12 cellular contexts compared by ENCODE assay signal in the genomic region with DNA sequence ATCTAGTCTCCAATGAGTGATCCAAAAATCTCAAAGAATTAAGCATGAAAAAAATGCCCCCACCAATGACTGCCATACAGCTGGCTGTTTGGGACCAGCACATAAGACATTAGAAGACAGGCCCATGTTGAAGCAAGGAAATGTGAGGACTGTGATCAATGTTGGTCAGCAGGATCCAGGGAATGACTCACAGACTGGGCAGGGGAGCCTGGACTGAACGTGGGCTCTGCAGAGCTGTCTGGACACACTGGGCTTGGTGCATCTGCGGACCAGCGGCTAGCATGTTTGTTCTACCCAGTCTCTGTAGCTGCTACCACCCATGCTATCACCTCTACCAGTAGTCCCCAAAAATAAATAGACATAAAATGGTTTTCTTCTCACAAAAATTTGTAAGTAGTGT.
DNase-seq lines count a peak whose midpoint lies in the region; TF ChIP-seq lines count a peak whose summit lies in the region.
"Had no signal": no experiment of that assay in that cellular context is flagged by ENCODE, and none has a peak within 500 bp of the region (broad histone marks: within the 10 kb centered on the region; RNA-seq: fewer than 3 reads in every experiment).

No MANE protein-coding gene starts in this region.

- H3K4me3 ChIP-seq in SJSA1: no peak overlapping the region
- H3K4me3 ChIP-seq in fibroblast of the aortic adventitia (ENCODE audit: low read depth, low read length): no peak overlapping the region
- no peak overlapping the region for H3K4me3 ChIP-seq in neuronal stem cell (ENCODE audit: low read length in 2 of 2)
- no peak overlapping the region for H3K4me3 ChIP-seq in stomach
- H3K4me3 ChIP-seq: BLaER1 had no signal

- peak overlapping the region; percentile 63 for H3K27ac ChIP-seq in SJSA1
- peak overlapping the region; percentile 52 for H3K27ac ChIP-seq in neuronal stem cell (replicated peaks; ENCODE audit: low read length)
- no peak overlapping the region for H3K27ac ChIP-seq in stomach
- H3K27ac ChIP-seq: BLaER1 had no signal

- no peaks in the 10 kb centered on the region for H3K9me3 ChIP-seq in SJSA1 (replicated peaks)
- H3K9me3 ChIP-seq in neuronal stem cell (replicated peaks in 1 of 2; ENCODE audit: control insufficient read depth in 2 of 2, insufficient read depth in 1 of 2, low read depth in 1 of 2, low read length in 2 of 2): no peaks in the 10 kb centered on the region
- no peaks in the 10 kb centered on the region for H3K9me3 ChIP-seq in stomach
- H3K9me3 ChIP-seq: BLaER1 had no signal

- no peak overlapping the region for H3K23ac ChIP-seq in neuronal stem cell (ENCODE audit: low read depth, low read length, poor library complexity)

- H3K36me3 ChIP-seq in SJSA1 (no peaks in the 10 kb centered on the region), neuronal stem cell (replicated peaks in 1 of 2; ENCODE audit: control insufficient read depth in 2 of 2, insufficient read depth in 2 of 2, low read length in 2 of 2) (no peaks in the 10 kb centered on the region), stomach (no peaks in the 10 kb centered on the region)
- H3K36me3 ChIP-seq: BLaER1 had no signal

- POLR2A ChIA-PET in activated CD4-positive, alpha-beta T cell treated with anti-CD3 and anti-CD28 coated beads, Interleukin-2, amount 10 ng/mL, durations not matched to agents 7 days and 5 days (lab: Charles Lee): no interaction called here

- no peak for TF ChIP-seq EP300 in stomach (IDR thresholded peaks at IDR 0.05)

- H3K9ac ChIP-seq in neuronal stem cell (ENCODE audit: low read depth, low read length, poor library complexity): no peak overlapping the region
- H3K9ac ChIP-seq: BLaER1 had no signal

- no peak overlapping the region for H2BK120ac ChIP-seq in neuronal stem cell (ENCODE audit: low read depth, low read length)

- no peaks in the 10 kb centered on the region for H3K4me1 Mint-ChIP-seq in activated CD4-positive, alpha-beta T cell treated with anti-CD3 and anti-CD28 coated beads, Interleukin-2, amount 10 ng/mL, durations not matched to agents 7 days and 5 days
- H3K4me1 Mint-ChIP-seq: activated naive CD8-positive, alpha-beta T cell treated with anti-CD3 and anti-CD28 coated beads for 36 hours had no signal

- peak overlapping the region; percentile 79 for H2AFZ ChIP-seq in neuronal stem cell (ENCODE audit: low read length)

- no peak overlapping the region for H3K4me2 ChIP-seq in neuronal stem cell (ENCODE audit: insufficient read depth, low read length, poor library complexity, severe bottlenecking)
- H3K4me2 ChIP-seq: BLaER1 had no signal

- no peak overlapping the region for H2AK5ac ChIP-seq in neuronal stem cell (ENCODE audit: low read depth, low read length)

- H3K27me3 ChIP-seq in SJSA1 (replicated peaks) (no peaks in the 10 kb centered on the region), neuronal stem cell (ENCODE audit: control insufficient read depth in 3 of 3, insufficient read depth in 3 of 3, low read depth in 1 of 3, low read length in 3 of 3) (no peaks in the 10 kb centered on the region), stomach (no peaks in the 10 kb centered on the region)
- H3K27me3 ChIP-seq: BLaER1 had no signal

- peaks cover 3% of the 10 kb centered on the region for H3K27me3 Mint-ChIP-seq in activated CD4-positive, alpha-beta T cell treated with anti-CD3 and anti-CD28 coated beads, Interleukin-2, amount 10 ng/mL, durations not matched to agents 7 days and 5 days

- peak overlapping the region; percentile 97 for H2BK12ac ChIP-seq in neuronal stem cell (ENCODE audit: low read length)

- H3K4me1 ChIP-seq in SJSA1 (replicated peaks) (peaks cover 36% of the 10 kb centered on the region), neuronal stem cell (ENCODE audit: control insufficient read depth in 2 of 2, insufficient read depth in 1 of 2, low read depth in 1 of 2, low read length in 2 of 2) (peaks cover 14 to 17% of the 10 kb centered on the region in 2 donors), stomach (peaks cover 0 to 13% (median 11%) of the 10 kb centered on the region in 4 donors)

- DNase-seq in Daoy (ENCODE audit: low read depth) (peak; percentile 42), SJSA1 (ENCODE audit: low read depth in 1 of 2, low spot score in 2 of 2) (peak; percentile 42 to 52), fibroblast of the aortic adventitia (ENCODE audit: low read depth) (peak; percentile 72), neuronal stem cell (ENCODE audit: low spot score) (peak; percentile 15), NCI-H2171 (lab: John Stamatoyannopoulos, UW) (no peak), D341Med (ENCODE audit: low spot score) (no peak), stomach (no peak)
- DNase-seq in activated CD4-positive, alpha-beta T cell treated with anti-CD3 and anti-CD28 coated beads, Interleukin-2, amount 10 ng/mL, durations not matched to agents 7 days and 5 days: no peak
- DNase-seq: activated CD8-positive, alpha-beta T cell treated with anti-CD3 and anti-CD28 coated beads for 36 hours; activated naive CD8-positive, alpha-beta T cell treated with anti-CD3 and anti-CD28 coated beads for 36 hours; effector memory CD8-positive, alpha-beta T cell had no signal

- intact Hi-C loops in stomach (cut with DNase I; ENCODE audit: low total_unique reads): no loop called here

- no peaks in the 10 kb centered on the region for H3K79me1 ChIP-seq in neuronal stem cell (ENCODE audit: low read depth, low read length)

- no peaks in the 10 kb centered on the region for H3K9me3 Mint-ChIP-seq in activated CD4-positive, alpha-beta T cell treated with anti-CD3 and anti-CD28 coated beads, Interleukin-2, amount 10 ng/mL, durations not matched to agents 7 days and 5 days
- H3K9me3 Mint-ChIP-seq: activated CD8-positive, alpha-beta T cell treated with anti-CD3 and anti-CD28 coated beads for 36 hours; activated naive CD8-positive, alpha-beta T cell treated with anti-CD3 and anti-CD28 coated beads for 36 hours; effector memory CD8-positive, alpha-beta T cell had no signal

- H2BK15ac ChIP-seq in neuronal stem cell (ENCODE audit: low read length): no peak overlapping the region

- TF ChIP-seq CTCF in fibroblast of the aortic adventitia (IDR thresholded peaks at IDR 0.05; ENCODE audit: insufficient read depth, low read length) (no peak), stomach (IDR thresholded peaks at IDR 0.05) (no peak)

- no peak overlapping the region for H3K4me3 Mint-ChIP-seq in activated CD4-positive, alpha-beta T cell treated with anti-CD3 and anti-CD28 coated beads, Interleukin-2, amount 10 ng/mL, durations not matched to agents 7 days and 5 days
- H3K4me3 Mint-ChIP-seq: activated CD8-positive, alpha-beta T cell treated with anti-CD3 and anti-CD28 coated beads for 36 hours; activated naive CD8-positive, alpha-beta T cell treated with anti-CD3 and anti-CD28 coated beads for 36 hours; effector memory CD8-positive, alpha-beta T cell had no signal

- H2BK5ac ChIP-seq in neuronal stem cell (ENCODE audit: low read length): no peak overlapping the region

- H3K14ac ChIP-seq in neuronal stem cell (ENCODE audit: low read length): no peak overlapping the region

- no peak overlapping the region for H3K27ac Mint-ChIP-seq in activated CD4-positive, alpha-beta T cell treated with anti-CD3 and anti-CD28 coated beads, Interleukin-2, amount 10 ng/mL, durations not matched to agents 7 days and 5 days
- H3K27ac Mint-ChIP-seq: activated CD8-positive, alpha-beta T cell treated with anti-CD3 and anti-CD28 coated beads for 36 hours; activated naive CD8-positive, alpha-beta T cell treated with anti-CD3 and anti-CD28 coated beads for 36 hours; effector memory CD8-positive, alpha-beta T cell had no signal

- no CpG with 5 or more reads among the region's 3 CpGs for WGBS in neuronal stem cell (ENCODE audit: extremely low coverage in 2 of 2, insufficient read length in 2 of 2, insufficient replicate concordance in 1 of 2), 2 donors
- 57 to 78% (median 75%) methylated on average over 3 of the region's 3 CpGs for WGBS in stomach, 5 donors

- H4K91ac ChIP-seq in neuronal stem cell (ENCODE audit: low read depth, low read length, poor library complexity): no peak overlapping the region

- CTCF ChIA-PET in activated CD4-positive, alpha-beta T cell treated with anti-CD3 and anti-CD28 coated beads, Interleukin-2, amount 10 ng/mL, durations not matched to agents 7 days and 5 days (lab: Charles Lee): no interaction called here

- H3K4ac ChIP-seq in neuronal stem cell (ENCODE audit: low read length): no peak overlapping the region

- no peaks in the 10 kb centered on the region for H3K36me3 Mint-ChIP-seq in activated CD4-positive, alpha-beta T cell treated with anti-CD3 and anti-CD28 coated beads, Interleukin-2, amount 10 ng/mL, durations not matched to agents 7 days and 5 days (ENCODE audit: low read depth)
- H3K36me3 Mint-ChIP-seq: activated naive CD8-positive, alpha-beta T cell treated with anti-CD3 and anti-CD28 coated beads for 36 hours had no signal

- peak overlapping the region; percentile 92 for H3K18ac ChIP-seq in neuronal stem cell (ENCODE audit: low read length)

- no peak overlapping the region for H4K8ac ChIP-seq in neuronal stem cell (ENCODE audit: low read depth, low read length)

- no peak for TF ChIP-seq POLR2A in stomach (IDR thresholded peaks at IDR 0.05)

Comparison
In these comparisons a context has a peak if more than half of its experiments do, and no peak if none do; other contexts are left out.
1. DNase-seq: peak in Daoy (single experiment), SJSA1 (2 of 2), fibroblast of the aortic adventitia (single experiment) and neuronal stem cell (single experiment); none in activated CD4-positive, alpha-beta T cell treated with anti-CD3 and anti-CD28 coated beads, Interleukin-2, amount 10 ng/mL, durations not matched to agents 7 days and 5 days (single experiment), NCI-H2171 (single experiment), D341Med (single experiment) and stomach (single experiment).
2. H3K27ac ChIP-seq: peak in SJSA1 (single experiment) and neuronal stem cell (single experiment); none in stomach (0 of 5).